Comparison of ENCODE assay signal across 1 cellular context in genomic region chr1:32205401-32206370, GRCh38.
A peak's percentile ranks its signal among the peaks of the same experiment; 100 is the strongest.
TF ChIP-seq lines count a peak whose summit lies in the region.

TSS of gene IQCC (plus strand) at chr1:32205671. CDS start at chr1:32205682, 11 bp downstream.

TF ChIP-seq in K562, 482 proteins besides CTCF, POLR2A, EP300 and RAD21 (continued from another document and continues in another):
- TF ChIP-seq, protein P1, sequence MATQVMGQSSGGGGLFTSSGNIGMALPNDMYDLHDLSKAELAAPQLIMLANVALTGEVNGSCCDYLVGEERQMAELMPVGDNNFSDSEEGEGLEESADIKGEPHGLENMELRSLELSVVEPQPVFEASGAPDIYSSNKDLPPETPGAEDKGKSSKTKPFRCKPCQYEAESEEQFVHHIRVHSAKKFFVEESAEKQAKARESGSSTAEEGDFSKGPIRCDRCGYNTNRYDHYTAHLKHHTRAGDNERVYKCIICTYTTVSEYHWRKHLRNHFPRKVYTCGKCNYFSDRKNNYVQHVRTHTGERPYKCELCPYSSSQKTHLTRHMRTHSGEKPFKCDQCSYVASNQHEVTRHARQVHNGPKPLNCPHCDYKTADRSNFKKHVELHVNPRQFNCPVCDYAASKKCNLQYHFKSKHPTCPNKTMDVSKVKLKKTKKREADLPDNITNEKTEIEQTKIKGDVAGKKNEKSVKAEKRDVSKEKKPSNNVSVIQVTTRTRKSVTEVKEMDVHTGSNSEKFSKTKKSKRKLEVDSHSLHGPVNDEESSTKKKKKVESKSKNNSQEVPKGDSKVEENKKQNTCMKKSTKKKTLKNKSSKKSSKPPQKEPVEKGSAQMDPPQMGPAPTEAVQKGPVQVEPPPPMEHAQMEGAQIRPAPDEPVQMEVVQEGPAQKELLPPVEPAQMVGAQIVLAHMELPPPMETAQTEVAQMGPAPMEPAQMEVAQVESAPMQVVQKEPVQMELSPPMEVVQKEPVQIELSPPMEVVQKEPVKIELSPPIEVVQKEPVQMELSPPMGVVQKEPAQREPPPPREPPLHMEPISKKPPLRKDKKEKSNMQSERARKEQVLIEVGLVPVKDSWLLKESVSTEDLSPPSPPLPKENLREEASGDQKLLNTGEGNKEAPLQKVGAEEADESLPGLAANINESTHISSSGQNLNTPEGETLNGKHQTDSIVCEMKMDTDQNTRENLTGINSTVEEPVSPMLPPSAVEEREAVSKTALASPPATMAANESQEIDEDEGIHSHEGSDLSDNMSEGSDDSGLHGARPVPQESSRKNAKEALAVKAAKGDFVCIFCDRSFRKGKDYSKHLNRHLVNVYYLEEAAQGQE (CRISPR knock-in tag; IDR thresholded peaks at IDR 0.05; ENCODE audit: low read depth), result peak; percentile 30; the same call in 1 of the 2 replicates
- TF ChIP-seq CREB3L1 (IDR thresholded peaks at IDR 0.05; ENCODE audit: borderline replicate concordance, low read depth), result no peak
- TF ChIP-seq MCM7 (IDR thresholded peaks at IDR 0.05), result no peak
- no peak for TF ChIP-seq KLF1 (tag; IDR thresholded peaks at IDR 0.05)
- no peak for TF ChIP-seq ZC3H11A (IDR thresholded peaks at IDR 0.05; ENCODE audit: low read depth, low read length)
- TF ChIP-seq STAT5B (CRISPR knock-in tag; IDR thresholded peaks at IDR 0.05), result no peak
- TF ChIP-seq, protein P2, sequence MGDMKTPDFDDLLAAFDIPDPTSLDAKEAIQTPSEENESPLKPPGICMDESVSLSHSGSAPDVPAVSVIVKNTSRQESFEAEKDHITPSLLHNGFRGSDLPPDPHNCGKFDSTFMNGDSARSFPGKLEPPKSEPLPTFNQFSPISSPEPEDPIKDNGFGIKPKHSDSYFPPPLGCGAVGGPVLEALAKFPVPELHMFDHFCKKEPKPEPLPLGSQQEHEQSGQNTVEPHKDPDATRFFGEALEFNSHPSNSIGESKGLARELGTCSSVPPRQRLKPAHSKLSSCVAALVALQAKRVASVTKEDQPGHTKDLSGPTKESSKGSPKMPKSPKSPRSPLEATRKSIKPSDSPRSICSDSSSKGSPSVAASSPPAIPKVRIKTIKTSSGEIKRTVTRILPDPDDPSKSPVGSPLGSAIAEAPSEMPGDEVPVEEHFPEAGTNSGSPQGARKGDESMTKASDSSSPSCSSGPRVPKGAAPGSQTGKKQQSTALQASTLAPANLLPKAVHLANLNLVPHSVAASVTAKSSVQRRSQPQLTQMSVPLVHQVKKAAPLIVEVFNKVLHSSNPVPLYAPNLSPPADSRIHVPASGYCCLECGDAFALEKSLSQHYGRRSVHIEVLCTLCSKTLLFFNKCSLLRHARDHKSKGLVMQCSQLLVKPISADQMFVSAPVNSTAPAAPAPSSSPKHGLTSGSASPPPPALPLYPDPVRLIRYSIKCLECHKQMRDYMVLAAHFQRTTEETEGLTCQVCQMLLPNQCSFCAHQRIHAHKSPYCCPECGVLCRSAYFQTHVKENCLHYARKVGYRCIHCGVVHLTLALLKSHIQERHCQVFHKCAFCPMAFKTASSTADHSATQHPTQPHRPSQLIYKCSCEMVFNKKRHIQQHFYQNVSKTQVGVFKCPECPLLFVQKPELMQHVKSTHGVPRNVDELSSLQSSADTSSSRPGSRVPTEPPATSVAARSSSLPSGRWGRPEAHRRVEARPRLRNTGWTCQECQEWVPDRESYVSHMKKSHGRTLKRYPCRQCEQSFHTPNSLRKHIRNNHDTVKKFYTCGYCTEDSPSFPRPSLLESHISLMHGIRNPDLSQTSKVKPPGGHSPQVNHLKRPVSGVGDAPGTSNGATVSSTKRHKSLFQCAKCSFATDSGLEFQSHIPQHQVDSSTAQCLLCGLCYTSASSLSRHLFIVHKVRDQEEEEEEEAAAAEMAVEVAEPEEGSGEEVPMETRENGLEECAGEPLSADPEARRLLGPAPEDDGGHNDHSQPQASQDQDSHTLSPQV (IDR thresholded peaks at IDR 0.05), result peak; percentile 60; the same call in 1 of the 2 replicates
- no peak for TF ChIP-seq RERE (CRISPR knock-in tag; IDR thresholded peaks at IDR 0.05; ENCODE audit: borderline replicate concordance)
- TF ChIP-seq SREBF2 (CRISPR knock-in tag; IDR thresholded peaks at IDR 0.05), result no peak
- peak; percentile 67; the same call in 1 of the 2 replicates for TF ChIP-seq MIER1 (IDR thresholded peaks at IDR 0.05; ENCODE audit: low read depth)
- peak; percentile 56; the same call in 1 of the 2 replicates for TF ChIP-seq SMARCE1 (IDR thresholded peaks at IDR 0.05)
- peak; percentile 88; the same call in 1 of the 2 replicates for TF ChIP-seq NR1H2 (CRISPR knock-in tag; IDR thresholded peaks at IDR 0.05)
- TF ChIP-seq HDAC6 (IDR thresholded peaks at IDR 0.05; ENCODE audit: low read depth, low read length), result 0 out of 2 replicates have a peak, but pooled peaks have one; percentile 75
- peak; percentile 82 for TF ChIP-seq CBX1 (IDR thresholded peaks at IDR 0.05; ENCODE audit: low read depth)
- TF ChIP-seq NFIC (IDR thresholded peaks at IDR 0.05), result peak; percentile 43
- no peak for TF ChIP-seq HNRNPUL1 (IDR thresholded peaks at IDR 0.05; ENCODE audit: low read length)
- peak in 1 of 2 experiments; percentile 71; a peak in 1 of 4 replicates for TF ChIP-seq KDM4B (IDR thresholded peaks at IDR 0.05; ENCODE audit: borderline replicate concordance in 2 of 2, low read depth in 1 of 2)
- peak; percentile 79 for TF ChIP-seq HMGN3 (IDR thresholded peaks at IDR 0.05; ENCODE audit: borderline replicate concordance, extremely low read depth, insufficient read length, low read depth, low read length)
- TF ChIP-seq, protein P3, sequence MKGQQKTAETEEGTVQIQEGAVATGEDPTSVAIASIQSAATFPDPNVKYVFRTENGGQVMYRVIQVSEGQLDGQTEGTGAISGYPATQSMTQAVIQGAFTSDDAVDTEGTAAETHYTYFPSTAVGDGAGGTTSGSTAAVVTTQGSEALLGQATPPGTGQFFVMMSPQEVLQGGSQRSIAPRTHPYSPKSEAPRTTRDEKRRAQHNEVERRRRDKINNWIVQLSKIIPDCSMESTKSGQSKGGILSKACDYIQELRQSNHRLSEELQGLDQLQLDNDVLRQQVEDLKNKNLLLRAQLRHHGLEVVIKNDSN (CRISPR knock-in tag; IDR thresholded peaks at IDR 0.05), result peak; percentile 64; the same call in 1 of the 2 replicates
- peak; percentile 89 for TF ChIP-seq TAF1 (IDR thresholded peaks at IDR 0.05; ENCODE audit: control insufficient read depth, extremely low read depth, insufficient read depth, low read length, severe bottlenecking)
- no peak for TF ChIP-seq TARDBP (IDR thresholded peaks at IDR 0.05)
- TF ChIP-seq ZNF217 (CRISPR knock-in tag; IDR thresholded peaks at IDR 0.05), result 0 out of 2 replicates have a peak, but pooled peaks have one; percentile 67
- TF ChIP-seq IRF1 (CRISPR knock-in tag; IDR thresholded peaks at IDR 0.05; ENCODE audit: borderline replicate concordance), result 0 out of 2 replicates have a peak, but pooled peaks have one; percentile 13
- TF ChIP-seq ATF7 (IDR thresholded peaks at IDR 0.05), result peak; percentile 90
- peak in 2 of 3 experiments; percentile 78 to 90 for TF ChIP-seq YY1 (IDR thresholded peaks at IDR 0.05; ENCODE audit: borderline replicate concordance in 1 of 3, control insufficient read depth in 1 of 3, extremely low read depth in 1 of 3, insufficient read depth in 3 of 3, insufficient read length in 1 of 3, insufficient replicate concordance in 2 of 3, low read depth in 1 of 3, low read length in 2 of 3)
- TF ChIP-seq ZNF77 (CRISPR knock-in tag; IDR thresholded peaks at IDR 0.05), result no peak
- peak; percentile 59; the same call in 1 of the 2 replicates for TF ChIP-seq ZC3H4 (CRISPR knock-in tag; IDR thresholded peaks at IDR 0.05; ENCODE audit: borderline replicate concordance)
- TF ChIP-seq, protein P4, sequence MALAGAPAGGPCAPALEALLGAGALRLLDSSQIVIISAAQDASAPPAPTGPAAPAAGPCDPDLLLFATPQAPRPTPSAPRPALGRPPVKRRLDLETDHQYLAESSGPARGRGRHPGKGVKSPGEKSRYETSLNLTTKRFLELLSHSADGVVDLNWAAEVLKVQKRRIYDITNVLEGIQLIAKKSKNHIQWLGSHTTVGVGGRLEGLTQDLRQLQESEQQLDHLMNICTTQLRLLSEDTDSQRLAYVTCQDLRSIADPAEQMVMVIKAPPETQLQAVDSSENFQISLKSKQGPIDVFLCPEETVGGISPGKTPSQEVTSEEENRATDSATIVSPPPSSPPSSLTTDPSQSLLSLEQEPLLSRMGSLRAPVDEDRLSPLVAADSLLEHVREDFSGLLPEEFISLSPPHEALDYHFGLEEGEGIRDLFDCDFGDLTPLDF (CRISPR knock-in tag; IDR thresholded peaks at IDR 0.05), result peak; percentile 93
- TF ChIP-seq, protein P5, sequence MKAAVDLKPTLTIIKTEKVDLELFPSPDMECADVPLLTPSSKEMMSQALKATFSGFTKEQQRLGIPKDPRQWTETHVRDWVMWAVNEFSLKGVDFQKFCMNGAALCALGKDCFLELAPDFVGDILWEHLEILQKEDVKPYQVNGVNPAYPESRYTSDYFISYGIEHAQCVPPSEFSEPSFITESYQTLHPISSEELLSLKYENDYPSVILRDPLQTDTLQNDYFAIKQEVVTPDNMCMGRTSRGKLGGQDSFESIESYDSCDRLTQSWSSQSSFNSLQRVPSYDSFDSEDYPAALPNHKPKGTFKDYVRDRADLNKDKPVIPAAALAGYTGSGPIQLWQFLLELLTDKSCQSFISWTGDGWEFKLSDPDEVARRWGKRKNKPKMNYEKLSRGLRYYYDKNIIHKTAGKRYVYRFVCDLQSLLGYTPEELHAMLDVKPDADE (conservative IDR thresholded peaks at IDR 0.05; ENCODE audit: control insufficient read depth, low read depth, low read length), result peak; percentile 74; the same call in 1 of the 2 replicates
- TF ChIP-seq NEUROD1 (IDR thresholded peaks at IDR 0.05; ENCODE audit: borderline replicate concordance, low read depth, low read length, partially characterized antibody), result peak; percentile 77
- peak; percentile 88; the same call in 1 of the 2 replicates for TF ChIP-seq ZBED1 (IDR thresholded peaks at IDR 0.05)
- peak; percentile 84 for TF ChIP-seq MYC (IDR thresholded peaks at IDR 0.05; ENCODE audit: low read depth, low read length)
- peak; percentile 24; the same call in 1 of the 2 replicates for TF ChIP-seq MYC (CRISPR knock-in tag; IDR thresholded peaks at IDR 0.05; ENCODE audit: borderline replicate concordance, low read depth)
- no peak for TF ChIP-seq STAT5A (IDR thresholded peaks at IDR 0.05; ENCODE audit: borderline replicate concordance, low read length)
- peak; percentile 90 for TF ChIP-seq EP400 (IDR thresholded peaks at IDR 0.05)
- TF ChIP-seq ZNF586 (CRISPR knock-in tag; conservative IDR thresholded peaks at IDR 0.05), result no peak
- TF ChIP-seq ZEB2 (IDR thresholded peaks at IDR 0.05), result 0 out of 2 replicates have a peak, but pooled peaks have one; percentile 11
- no peak for TF ChIP-seq ZNF24 (IDR thresholded peaks at IDR 0.05)
- TF ChIP-seq ZNF3 (CRISPR knock-in tag; IDR thresholded peaks at IDR 0.05), result no peak
